ENCODE assay signal across 13 cellular contexts in genomic region chr6:150048099-150048498, GRCh38.
DNase-seq lines count a peak whose midpoint lies in the region; ATAC-seq lines count a peak whose summit lies in the region.
"Had no signal": no experiment of that assay in that cellular context is flagged by ENCODE, and none has a peak within 500 bp of the region (broad histone marks: within the 10 kb centered on the region; RNA-seq: fewer than 3 reads in every experiment).

No MANE protein-coding gene starts in this region.

- H3K4me2 ChIP-seq in BLaER1 = peak overlapping the region; percentile 5; the same call in 1 of the 2 replicates
- H3K4me2 ChIP-seq: GM23338 had no signal

- H4K20me1 ChIP-seq in BLaER1 = no peaks in the 10 kb centered on the region

- no peak overlapping the region for H3K4me3 ChIP-seq in BLaER1
- H3K4me3 ChIP-seq: GM23338 had no signal

- no peak for ATAC-seq in GM18873 (IDR thresholded peaks at IDR 0.05; ENCODE audit: low FRiP score, unreplicated experiment)
- ATAC-seq: GM23338 had no signal

- DNase-seq in NCI-H146 (lab: John Stamatoyannopoulos, UW) (peak; percentile 53), NCI-H146 treated with DMSO at 0.1 percent for 48 hours (lab: John Stamatoyannopoulos, UW; ENCODE audit: unreplicated experiment) (no peak), NCI-H69 (lab: John Stamatoyannopoulos, UW) (peak; percentile 15), SW480 (ENCODE audit: low spot score) (peak; percentile 14), AG20443 (ENCODE audit: low spot score) (no peak)
- DNase-seq: 8988T, BE2C, DMS153, HCEC 1CT had no signal

- no peaks in the 10 kb centered on the region for H3K36me3 ChIP-seq in BLaER1
- H3K36me3 ChIP-seq: BE2C had no signal

- no peak overlapping the region for H3K9ac ChIP-seq in BLaER1

- peaks cover 26% of the 10 kb centered on the region for H3K4me1 ChIP-seq in BLaER1
- H3K4me1 ChIP-seq: BE2C had no signal

- H3K27ac ChIP-seq in BLaER1 = no peak overlapping the region
- H3K27ac ChIP-seq: C4-2B had no signal

- H3K27me3 ChIP-seq in BLaER1 = no peaks in the 10 kb centered on the region

- H3K9me3 ChIP-seq in BLaER1 = no peaks in the 10 kb centered on the region
- H3K9me3 ChIP-seq: BE2C had no signal

Comparison
In these comparisons a context has a peak if more than half of its experiments do, and no peak if none do; other contexts are left out.
1. DNase-seq: peak in NCI-H146 (single experiment), NCI-H69 (single experiment) and SW480 (single experiment); none in NCI-H146 treated with DMSO at 0.1 percent for 48 hours (single experiment) and AG20443 (single experiment).